Comparison of ENCODE assay signal across 11 cellular contexts in genomic region chr3:50254577-50255250, GRCh38. TPM values are rescaled to one million over a fixed set of nuclear protein-coding genes. Genes with fewer than 3 reads are reported as not detected.
A peak's percentile ranks its signal among the peaks of the same experiment; 100 is the strongest.
DNase-seq lines count a peak whose midpoint lies in the region; ATAC-seq and TF ChIP-seq lines count a peak whose summit lies in the region.
"Had no signal": no experiment of that assay in that cellular context is flagged by ENCODE, and none has a peak within 500 bp of the region (broad histone marks: within the 10 kb centered on the region; RNA-seq: fewer than 3 reads in every experiment).

No MANE protein-coding gene starts in this region.

- H3K27me3 ChIP-seq in ACC112 (ENCODE audit: insufficient read depth, low read length): no peaks in the 10 kb centered on the region
- no peaks in the 10 kb centered on the region for H3K27me3 ChIP-seq in endodermal cell (ENCODE audit: control insufficient read depth, insufficient read depth, low read length, poor library complexity, severe bottlenecking)
- H3K27me3 ChIP-seq in mucosa of rectum (ENCODE audit: control insufficient read depth in 2 of 2, insufficient read depth in 2 of 2, low read length in 2 of 2): no peaks in the 10 kb centered on the region
- H3K27me3 ChIP-seq: neural progenitor cell had no signal

- WGBS in endodermal cell (ENCODE audit: insufficient coverage in 1 of 2, insufficient read length in 1 of 2), 2 experiments: 92 to 94% methylated on average over 6 to 8 of the region's 8 CpGs

- no peaks in the 10 kb centered on the region for H3K9me3 ChIP-seq in endodermal cell (ENCODE audit: control insufficient read depth, low read length)
- no peaks in the 10 kb centered on the region for H3K9me3 ChIP-seq in mucosa of rectum (ENCODE audit: control insufficient read depth in 2 of 2, low read length in 2 of 2)

- H3K36me3 ChIP-seq in ACC112 (ENCODE audit: insufficient read depth, low read length): peaks cover 10% of the 10 kb centered on the region
- peaks cover 60% of the 10 kb centered on the region for H3K36me3 ChIP-seq in endodermal cell (ENCODE audit: control insufficient read depth, insufficient read depth, low read length)
- H3K36me3 ChIP-seq in mucosa of rectum (ENCODE audit: control insufficient read depth in 2 of 2, insufficient read depth in 2 of 2, low read length in 2 of 2): peaks cover 25 to 42% of the 10 kb centered on the region in 2 donors
- H3K36me3 ChIP-seq: neural progenitor cell had no signal

- POLR2A ChIA-PET in RWPE1 (lab: Yijun Ruan, JAX; ENCODE audit: low non-redundant PET): no interaction called here

- H3K4me3 ChIP-seq in ACC112 (ENCODE audit: low read depth, low read length): no peak overlapping the region
- no peak overlapping the region for H3K4me3 ChIP-seq in endodermal cell (ENCODE audit: low read length)
- no peak overlapping the region for H3K4me3 ChIP-seq in mucosa of rectum (ENCODE audit: low read length in 2 of 2)
- H3K4me3 ChIP-seq: neural progenitor cell had no signal

- no peak overlapping the region for H3K4me3 Mint-ChIP-seq in endodermal cell
- H3K4me3 Mint-ChIP-seq: neural progenitor cell had no signal

- H3K27me3 Mint-ChIP-seq in endodermal cell (ENCODE audit: insufficient read depth): no peaks in the 10 kb centered on the region

- peaks cover 4% of the 10 kb centered on the region for H3K4me1 Mint-ChIP-seq in endodermal cell

- H3K27ac Mint-ChIP-seq in endodermal cell: peak overlapping the region; percentile 77
- H3K27ac Mint-ChIP-seq: neural progenitor cell had no signal

- peaks cover 43% of the 10 kb centered on the region for H3K79me2 ChIP-seq in ACC112 (ENCODE audit: control insufficient read depth, insufficient read depth, low read length, unreplicated experiment)

- H2AFZ ChIP-seq in ACC112 (ENCODE audit: low read length, unreplicated experiment): no peak overlapping the region
- H2AFZ ChIP-seq: neural progenitor cell had no signal

- H3K27ac ChIP-seq in ACC112 (ENCODE audit: low read depth, low read length): peak overlapping the region; percentile 88
- peak overlapping the region; percentile 100 for H3K27ac ChIP-seq in RWPE1
- H3K27ac ChIP-seq in endodermal cell (ENCODE audit: low read depth, low read length): peak overlapping the region; percentile 38
- H3K27ac ChIP-seq in mucosa of rectum (ENCODE audit: low read depth in 2 of 2, low read length in 2 of 2): peak overlapping the region; percentile 42 to 56
- H3K27ac ChIP-seq: neural progenitor cell had no signal

- CTCF ChIA-PET in RWPE1 (lab: Yijun Ruan, JAX): interaction anchor here (1.9 kb wide), 1 partner anchor 8 kb away, joined by 6 read pairs; no protein-coding TSS in a partner anchor

- peaks cover 41% of the 10 kb centered on the region for H3K4me1 ChIP-seq in ACC112 (ENCODE audit: control insufficient read depth, insufficient read depth, low read length, unreplicated experiment)
- no peaks in the 10 kb centered on the region for H3K4me1 ChIP-seq in endodermal cell (ENCODE audit: control insufficient read depth, insufficient read depth, low read length)
- peaks cover 10 to 14% of the 10 kb centered on the region in 2 donors for H3K4me1 ChIP-seq in mucosa of rectum (ENCODE audit: control insufficient read depth in 2 of 2, insufficient read depth in 2 of 2, low read length in 2 of 2)

- H3K36me3 Mint-ChIP-seq in endodermal cell (ENCODE audit: low read depth): peaks cover 49% of the 10 kb centered on the region

- no peak for ATAC-seq in HG03280 (IDR thresholded peaks at IDR 0.05; ENCODE audit: unreplicated experiment)

- TF ChIP-seq CTCF in RWPE1 (conservative IDR thresholded peaks at IDR 0.05; ENCODE audit: low read depth) (no peak), endodermal cell (conservative IDR thresholded peaks at IDR 0.05) (no peak)

- H3K9ac ChIP-seq in endodermal cell (ENCODE audit: extremely low read depth, low read length, poor library complexity, severe bottlenecking) (no peak overlapping the region), mucosa of rectum (ENCODE audit: low read depth in 1 of 2, low read length in 2 of 2) (no peak overlapping the region)
- H3K9ac ChIP-seq: neural progenitor cell had no signal

- DNase-seq in RWPE1 (ENCODE audit: low spot score) (peak; percentile 59), endodermal cell (peak; percentile 80), SK-N-DZ (ENCODE audit: low spot score) (no peak)
- DNase-seq in activated T-cell treated with anti-CD3 and anti-CD28 coated beads, Interleukin-2, amount 50 U/mL, for 1 hour: no peak
- DNase-seq in activated naive CD4-positive, alpha-beta T cell treated with anti-CD3 and anti-CD28 coated beads, Interleukin-2, amount 50 U/mL, for 16 hours: no peak

- H3K9me3 Mint-ChIP-seq in endodermal cell: no peaks in the 10 kb centered on the region
- H3K9me3 Mint-ChIP-seq: neural progenitor cell had no signal

RNA-seq across cellular contexts. Expression of gene SEMA3B, which starts 14.2 kb away (rescaled TPM):
- total RNA-seq in endodermal cell: 10 to 100 TPM in 1 of 2 donors, 1 to 10 TPM in 1; 6.5 to 10.3 TPM
- 19.4 TPM for polyA plus RNA-seq in endodermal cell (2013, experiment 1 of 2)
- polyA plus RNA-seq in endodermal cell (2013, experiment 2 of 2): 15.1 TPM
- 0.92 and 2.3 TPM in 2 replicates for polyA plus RNA-seq in SK-N-DZ (2014; cell fraction: cytosol; rRNA removed)
- 10.7 and 12.1 TPM in 2 replicates for polyA plus RNA-seq in SK-N-DZ (2014; cell fraction: nucleus; rRNA removed)

RNA-seq across cellular contexts. Expression of gene GNAI2, which starts 18.7 kb away (rescaled TPM):
- 100 to 1,000 TPM; 243 to 278 TPM for total RNA-seq in endodermal cell
- polyA plus RNA-seq in endodermal cell (2013, experiment 1 of 2): 454 TPM
- 428 TPM for polyA plus RNA-seq in endodermal cell (2013, experiment 2 of 2)
- 52.3 and 58.3 TPM in 2 replicates for polyA plus RNA-seq in SK-N-DZ (2014; cell fraction: cytosol; rRNA removed)
- 39.3 and 43.2 TPM in 2 replicates for polyA plus RNA-seq in SK-N-DZ (2014; cell fraction: nucleus; rRNA removed)

RNA-seq across cellular contexts. Expression of gene LSMEM2, which starts 24.2 kb away (rescaled TPM):
- total RNA-seq in endodermal cell: not detected
- polyA plus RNA-seq in endodermal cell (2013, experiment 1 of 2): 0.25 TPM
- polyA plus RNA-seq in endodermal cell (2013, experiment 2 of 2): not detected
- polyA plus RNA-seq in SK-N-DZ (2014; cell fraction: cytosol; rRNA removed): 0.09 TPM in 1 of 2 replicates, not detected in the other
- not detected in 2 replicates for polyA plus RNA-seq in SK-N-DZ (2014; cell fraction: nucleus; rRNA removed)
- total RNA-seq: SK-MEL-5 had no signal
- polyA plus RNA-seq: BJ had no signal

RNA-seq across cellular contexts. Expression of gene IFRD2, which starts 37.5 kb away (rescaled TPM):
- 10 to 100 TPM; 56.6 to 70.9 TPM for total RNA-seq in endodermal cell
- 42.4 TPM for polyA plus RNA-seq in endodermal cell (2013, experiment 1 of 2)
- 35.6 TPM for polyA plus RNA-seq in endodermal cell (2013, experiment 2 of 2)
- 72.9 and 84.0 TPM in 2 replicates for polyA plus RNA-seq in SK-N-DZ (2014; cell fraction: cytosol; rRNA removed)
- polyA plus RNA-seq in SK-N-DZ (2014; cell fraction: nucleus; rRNA removed): 268 and 286 TPM in 2 replicates

RNA-seq across cellular contexts. Expression of gene HYAL3, which starts 44.5 kb away (rescaled TPM):
- total RNA-seq in endodermal cell: 1 to 10 TPM; 2.6 to 3.3 TPM
- polyA plus RNA-seq in endodermal cell (2013, experiment 1 of 2): 4.1 TPM
- 3.9 TPM for polyA plus RNA-seq in endodermal cell (2013, experiment 2 of 2)
- 0.64 and 1.2 TPM in 2 replicates for polyA plus RNA-seq in SK-N-DZ (2014; cell fraction: cytosol; rRNA removed)
- polyA plus RNA-seq in SK-N-DZ (2014; cell fraction: nucleus; rRNA removed): 3.7 and 6.2 TPM in 2 replicates

Comparison
In these comparisons a context has a peak if more than half of its experiments do, and no peak if none do; other contexts are left out.
1. H3K27ac ChIP-seq: peak in every context shown above with its lines; median percentile 100 in RWPE1; 88 in ACC112; 49 in mucosa of rectum; 38 in endodermal cell.
2. DNase-seq: peak in RWPE1 (single experiment) and endodermal cell (single experiment); none in activated T-cell treated with anti-CD3 and anti-CD28 coated beads, Interleukin-2, amount 50 U/mL, for 1 hour (single experiment), activated naive CD4-positive, alpha-beta T cell treated with anti-CD3 and anti-CD28 coated beads, Interleukin-2, amount 50 U/mL, for 16 hours (single experiment) and SK-N-DZ (single experiment).